Comparison of ENCODE assay signal across 8 cellular contexts in genomic region chr16:1610841-1611653, GRCh38. TPM values are rescaled to one million over a fixed set of nuclear protein-coding genes. Genes with fewer than 3 reads are reported as not detected.
DNase-seq lines count a peak whose midpoint lies in the region; ATAC-seq and TF ChIP-seq lines count a peak whose summit lies in the region.

No MANE protein-coding gene starts in this region.

- peak; percentile 30 for ATAC-seq in left lung
- ATAC-seq in GM18858 (IDR thresholded peaks at IDR 0.05; ENCODE audit: unreplicated experiment), result no peak
- no peak for ATAC-seq in HG03280 (IDR thresholded peaks at IDR 0.05; ENCODE audit: unreplicated experiment)

- H3K36me3 Mint-ChIP-seq in brain, result peaks cover 12% of the 10 kb centered on the region

- peak overlapping the region; percentile 96 to 100 (median 97) for H3K4me3 Mint-ChIP-seq in brain

- H3K27me3 Mint-ChIP-seq in brain, result peaks cover 9% of the 10 kb centered on the region

- no peak for TF ChIP-seq CTCF in brain (conservative IDR thresholded peaks at IDR 0.05)
- TF ChIP-seq CTCF in left lung (IDR thresholded peaks at IDR 0.05), result no peak

- H3K27ac Mint-ChIP-seq in brain, result peak overlapping the region in 4 of 5 experiments; percentile 97 to 100 (median 98)

- H3K27ac ChIP-seq in left lung, result peak overlapping the region; percentile 80 to 85
- H3K27ac ChIP-seq in substantia nigra (ENCODE audit: low read depth, low read length, poor library complexity, severe bottlenecking), result peak overlapping the region; percentile 66

- peak overlapping the region; percentile 81 to 89 for H3K4me3 ChIP-seq in left lung

- peaks cover 0 to 3% (median 0%) of the 10 kb centered on the region in 5 experiments for H3K9me3 Mint-ChIP-seq in brain

- peaks cover 15 to 56% of the 10 kb centered on the region in 2 donors for H3K4me1 ChIP-seq in left lung

- intact Hi-C loops in left lung (cut with DNase I), result no loop called here

- H3K27me3 ChIP-seq in left lung, result peaks cover 0 to 23% of the 10 kb centered on the region in 2 donors

- DNase-seq in Daoy (ENCODE audit: low read depth), result peak; percentile 7
- DNase-seq in NAMALWA (ENCODE audit: low spot score), result peak; percentile 15
- no peak for DNase-seq in left lung
- peak in 6 of 49 donors; percentile 18 to 63 (median 52) for DNase-seq in substantia nigra (lab: John Stamatoyannopoulos, UW)
- no peak for DNase-seq in inferior parietal cortex (ENCODE audit: extremely low spot score)

- H3K36me3 ChIP-seq in left lung, result peaks cover 0 to 11% of the 10 kb centered on the region in 2 donors

- peaks cover 44% of the 10 kb centered on the region for H3K4me1 Mint-ChIP-seq in brain

- no peaks in the 10 kb centered on the region for H3K9me3 ChIP-seq in left lung

RNA-seq across cellular contexts. Expression of gene IFT140, which starts 0.8 kb away (rescaled TPM):
- 7.8 and 9.8 TPM in 2 replicates for total RNA-seq in Daoy (2014; rRNA removed; shearing (Covaris generic))
- 33.8 TPM for polyA plus RNA-seq in brain (ENCODE audit: insufficient read depth, low read depth, low replicate concordance)
- 10 to 100 TPM; 26.0 to 34.8 TPM for total RNA-seq in left lung

RNA-seq across cellular contexts. Expression of gene CRAMP1, which starts 1.1 kb away (rescaled TPM):
- 5.8 and 10.8 TPM in 2 replicates for total RNA-seq in Daoy (2014; rRNA removed; shearing (Covaris generic))
- polyA plus RNA-seq in brain (ENCODE audit: insufficient read depth, low read depth, low replicate concordance), result 12.8 TPM
- 10 to 100 TPM; 17.3 to 18.9 TPM for total RNA-seq in left lung

Comparison
In these comparisons a context has a peak if more than half of its experiments do, and no peak if none do; other contexts are left out.
1. DNase-seq: peak in Daoy (single experiment) and NAMALWA (single experiment); none in left lung (0 of 2) and inferior parietal cortex (single experiment).